Comparison of ENCODE assay signal across 23 cellular contexts in the genomic region with DNA sequence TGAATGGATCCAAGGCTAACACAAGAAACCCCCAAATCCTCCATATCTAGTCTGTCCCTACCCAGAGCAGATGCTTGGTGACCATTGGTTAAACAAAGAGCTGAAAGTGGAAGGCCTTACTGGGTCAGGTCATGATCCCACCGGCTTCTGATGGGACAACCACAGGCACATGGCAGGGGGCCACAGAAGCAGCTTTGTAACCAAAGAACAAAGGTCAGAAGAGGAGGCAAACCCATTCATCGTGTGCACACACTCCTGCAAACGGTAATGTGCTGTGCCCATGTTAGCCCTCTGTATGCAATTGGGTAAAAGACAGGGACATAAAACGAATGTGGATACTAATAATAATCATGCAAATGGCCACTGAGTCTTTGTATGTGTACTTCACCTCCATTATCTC.
DNase-seq lines count a peak whose midpoint lies in the region; ATAC-seq, FAIRE-seq and TF ChIP-seq lines count a peak whose summit lies in the region.
"Had no signal": no experiment of that assay in that cellular context is flagged by ENCODE, and none has a peak within 500 bp of the region (broad histone marks: within the 10 kb centered on the region; RNA-seq: fewer than 3 reads in every experiment).

No MANE protein-coding gene starts in this region.

- ATAC-seq in left lobe of liver (peak; percentile 95), right lobe of liver (peak; percentile 83 to 97 (median 90))
- ATAC-seq: A549, GM23338, HCT116 had no signal

- H3K9ac ChIP-seq in Karpas-422 (ENCODE audit: low read length): no peak overlapping the region
- H3K9ac ChIP-seq: BLaER1 treated with 17β-estradiol and CSF1 and Interleukin-3, amounts not matched to agents 10 nM and 100 nM had no signal

- H4K20me1 ChIP-seq in Karpas-422 (ENCODE audit: insufficient read depth, low read depth, low read length): no peaks in the 10 kb centered on the region
- H4K20me1 ChIP-seq: BLaER1 treated with 17β-estradiol and CSF1 and Interleukin-3, amounts not matched to agents 10 nM and 100 nM had no signal

- no peaks in the 10 kb centered on the region for H3K27me3 ChIP-seq in Karpas-422 (ENCODE audit: low read length)
- H3K27me3 ChIP-seq in right lobe of liver: no peaks in the 10 kb centered on the region
- H3K27me3 ChIP-seq: BE2C; BLaER1 treated with 17β-estradiol and CSF1 and Interleukin-3, amounts not matched to agents 10 nM and 100 nM had no signal

- no peak for DNase-seq in Karpas-422
- peak; percentile 80 for DNase-seq in left lobe of liver (ENCODE audit: low spot score)
- DNase-seq in right lobe of liver: peak; percentile 53 to 83 (median 67)
- DNase-seq in frontal cortex (ENCODE audit: low spot score in 2 of 2): no peak
- no peak for DNase-seq in hypothalamus (lab: John Stamatoyannopoulos, UW)
- no peak for DNase-seq in DMS 273 treated with DMSO at 0.1 percent for 48 hours (lab: John Stamatoyannopoulos, UW)
- DNase-seq: 8988T; ACHN; AML-193; BE2C; CD4-positive, alpha-beta T cell; CD8-positive, alpha-beta memory T cell; DMS53; DMS79 treated with DMSO at 0.1 percent for 48 hours; GF-D8; H9 had no signal

- TF ChIP-seq CTCF in right lobe of liver (IDR thresholded peaks at IDR 0.05): no peak

- H3K27ac ChIP-seq in Karpas-422 (ENCODE audit: low read length) (no peak overlapping the region), right lobe of liver (no peak overlapping the region)
- H3K27ac ChIP-seq: A549; BLaER1 treated with 17β-estradiol and CSF1 and Interleukin-3, amounts not matched to agents 10 nM and 100 nM had no signal

- no peaks in the 10 kb centered on the region for H3K9me2 ChIP-seq in Karpas-422 (replicated peaks; ENCODE audit: insufficient read depth, low read length)

- intact Hi-C loops in right lobe of liver (cut with DNase I): no loop called here

- FAIRE-seq in frontal cortex (lab: Jason Lieb, UNC): no peak
- FAIRE-seq: A549, D721Med, GM12891, GM18507 had no signal

- no peaks in the 10 kb centered on the region for H3K79me2 ChIP-seq in Karpas-422 (ENCODE audit: low read length)

- H3K36me3 ChIP-seq in Karpas-422 (ENCODE audit: insufficient read depth, low read length) (no peaks in the 10 kb centered on the region), right lobe of liver (no peaks in the 10 kb centered on the region)
- H3K36me3 ChIP-seq: BE2C; BLaER1 treated with 17β-estradiol and CSF1 and Interleukin-3, amounts not matched to agents 10 nM and 100 nM had no signal

- H3K9me3 ChIP-seq in Karpas-422 (ENCODE audit: low read length): no peaks in the 10 kb centered on the region
- H3K9me3 ChIP-seq in right lobe of liver: no peaks in the 10 kb centered on the region
- H3K9me3 ChIP-seq: A549; BE2C; BLaER1 treated with 17β-estradiol and CSF1 and Interleukin-3, amounts not matched to agents 10 nM and 100 nM had no signal

- 10% methylated on average over 4 of the region's 4 CpGs for whole genome bisulfite sequencing in right lobe of liver (ENCODE audit: insufficient coverage, low coverage, low lambda C conversion rate, missing lambda C conversion rate)

- H2AFZ ChIP-seq in Karpas-422 (ENCODE audit: low read length): no peak overlapping the region
- H2AFZ ChIP-seq: GM23338 had no signal

- no peak for TF ChIP-seq POLR2A in right lobe of liver (IDR thresholded peaks at IDR 0.05)

- H3K4me2 ChIP-seq in Karpas-422 (ENCODE audit: low read depth, low read length, poor library complexity, severe bottlenecking): peak overlapping the region; percentile 29
- H3K4me2 ChIP-seq: A549; BLaER1 treated with 17β-estradiol and CSF1 and Interleukin-3, amounts not matched to agents 10 nM and 100 nM; GM23338 had no signal

- H3K4me3 ChIP-seq in Karpas-422 (ENCODE audit: low read length) (no peak overlapping the region), right lobe of liver (no peak overlapping the region)
- H3K4me3 ChIP-seq: A549; BLaER1 treated with 17β-estradiol and CSF1 and Interleukin-3, amounts not matched to agents 10 nM and 100 nM; GM23338 had no signal

- H3K4me1 ChIP-seq in Karpas-422 (ENCODE audit: low read length) (peaks cover 22% of the 10 kb centered on the region), right lobe of liver (peaks cover 0 to 11% (median 0%) of the 10 kb centered on the region in 4 donors)
- H3K4me1 ChIP-seq: A549, BE2C had no signal

Comparison
In these comparisons a context has a peak if more than half of its experiments do, and no peak if none do; other contexts are left out.
1. DNase-seq: peak in left lobe of liver (single experiment) and right lobe of liver (3 of 3); none in Karpas-422 (single experiment), frontal cortex (0 of 2), hypothalamus (0 of 51) and DMS 273 treated with DMSO at 0.1 percent for 48 hours (single experiment).